ENCODE assay signal across 12 cellular contexts in genomic region chr12:26369588-26369987, GRCh38.
DNase-seq lines count a peak whose midpoint lies in the region; ATAC-seq and TF ChIP-seq lines count a peak whose summit lies in the region.
"Had no signal": no experiment of that assay in that cellular context is flagged by ENCODE, and none has a peak within 500 bp of the region (broad histone marks: within the 10 kb centered on the region; RNA-seq: fewer than 3 reads in every experiment).

No MANE protein-coding gene starts in this region.

- peak; percentile 87 for DNase-seq in AG20443 (ENCODE audit: low spot score)
- peak; percentile 67 for DNase-seq in MG63
- no peak for DNase-seq in dorsolateral prefrontal cortex
- no peak for DNase-seq in mucosa of descending colon
- DNase-seq in sigmoid colon, result no peak
- DNase-seq in ureter (ENCODE audit: low spot score), result no peak
- DNase-seq: DMS79; stimulated activated naive CD4-positive, alpha-beta T cell had no signal

- H3K9me3 ChIP-seq in MG63 (no peaks in the 10 kb centered on the region), mucosa of descending colon (no peaks in the 10 kb centered on the region), sigmoid colon (no peaks in the 10 kb centered on the region)
- H3K9me3 ChIP-seq: prostate gland had no signal

- intact Hi-C loops in dorsolateral prefrontal cortex (cut with DNase I) (loop anchor here in 1 of 2 donors (2.0 kb wide), 1 partner anchor 243 kb away; no protein-coding TSS in a partner anchor), mucosa of descending colon (cut with DNase I, micrococcal nuclease) (no loop called here), sigmoid colon (cut with DNase I) (no loop called here)

- H3K4me1 ChIP-seq in mucosa of descending colon (ENCODE audit: low read depth) (no peaks in the 10 kb centered on the region), sigmoid colon (no peaks in the 10 kb centered on the region)
- H3K4me1 ChIP-seq: prostate gland had no signal

- TF ChIP-seq CTCF in dorsolateral prefrontal cortex (IDR thresholded peaks at IDR 0.05 in 54 of 56, conservative IDR thresholded peaks at IDR 0.05 in 2 of 56; ENCODE audit: low read depth in 1 of 56, partially characterized antibody in 56 of 56) (no peak), mucosa of descending colon (IDR thresholded peaks at IDR 0.05) (no peak), sigmoid colon (IDR thresholded peaks at IDR 0.05) (no peak)

- H3K36me3 ChIP-seq in MG63, result no peaks in the 10 kb centered on the region
- H3K36me3 ChIP-seq in mucosa of descending colon (ENCODE audit: low read depth), result no peaks in the 10 kb centered on the region
- H3K36me3 ChIP-seq in sigmoid colon, result no peaks in the 10 kb centered on the region
- H3K36me3 ChIP-seq: prostate gland had no signal

- H3K27ac ChIP-seq in dorsolateral prefrontal cortex (peak overlapping the region in 37 of 59 donors; percentile 3 to 72 (median 42)), sigmoid colon (no peak overlapping the region)
- H3K27ac ChIP-seq: prostate gland had no signal

- no peak overlapping the region for H3K4me3 ChIP-seq in MG63
- H3K4me3 ChIP-seq in dorsolateral prefrontal cortex, result peak overlapping the region in 1 of 59 donors; percentile 9
- no peak overlapping the region for H3K4me3 ChIP-seq in mucosa of descending colon
- no peak overlapping the region for H3K4me3 ChIP-seq in sigmoid colon
- H3K4me3 ChIP-seq: prostate gland had no signal

- no peak for TF ChIP-seq EP300 in sigmoid colon (IDR thresholded peaks at IDR 0.05)

- TF ChIP-seq POLR2A in sigmoid colon (IDR thresholded peaks at IDR 0.05), result no peak

- H3K27me3 ChIP-seq in MG63 (no peaks in the 10 kb centered on the region), dorsolateral prefrontal cortex (no peaks in the 10 kb centered on the region), sigmoid colon (no peaks in the 10 kb centered on the region)

- ATAC-seq in mucosa of descending colon, result peak; percentile 42
- no peak for ATAC-seq in HG02973 (IDR thresholded peaks at IDR 0.05; ENCODE audit: unreplicated experiment)
- no peak for ATAC-seq in GM18861 (IDR thresholded peaks at IDR 0.05; ENCODE audit: unreplicated experiment)
- ATAC-seq: activated naive CD4-positive, alpha-beta T cell treated with anti-CD3 and anti-CD28 coated beads, Interleukin-2, amount 50 U/mL, for 72 hours had no signal

- 85% methylated on average over 4 of the region's 4 CpGs for WGBS in sigmoid colon, 2 donors

Comparison
In these comparisons a context has a peak if more than half of its experiments do, and no peak if none do; other contexts are left out.
1. DNase-seq: peak in AG20443 (single experiment) and MG63 (single experiment); none in dorsolateral prefrontal cortex (0 of 10), mucosa of descending colon (0 of 3), sigmoid colon (single experiment) and ureter (single experiment).
2. H3K27ac ChIP-seq: peak in dorsolateral prefrontal cortex (37 of 59); none in sigmoid colon (0 of 4).